In the genomic region with DNA sequence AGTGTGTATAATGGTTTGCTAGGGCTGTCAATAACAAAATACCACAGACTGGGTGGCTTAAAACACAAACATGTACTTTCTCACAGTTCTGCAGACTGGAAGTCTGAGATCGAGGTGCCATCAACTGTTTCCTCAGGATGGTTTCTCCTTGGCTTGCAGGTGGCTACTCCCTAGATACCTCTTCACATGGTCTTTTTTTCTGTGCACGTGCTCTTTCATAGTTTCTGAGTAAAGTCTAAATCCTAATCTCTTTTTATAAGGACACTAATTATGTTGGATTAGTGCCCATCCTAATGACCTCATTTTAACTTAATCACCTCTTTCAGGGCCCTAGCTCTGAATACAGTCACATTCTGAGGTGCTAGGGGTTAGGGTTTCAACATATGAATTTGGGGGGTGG, we compare ENCODE assay signal across 25 cellular contexts.
"Had no signal": no experiment of that assay in that cellular context is flagged by ENCODE, and none has a peak within 500 bp of the region (broad histone marks: within the 10 kb centered on the region; RNA-seq: fewer than 3 reads in every experiment).

No MANE protein-coding gene starts in this region.

- ATAC-seq: activated CD4-positive, CD25-positive, alpha-beta regulatory T cell treated with anti-CD3 and anti-CD28 coated beads, Interleukin-2, amount 50 U/mL, for 24 hours; activated CD8-positive, alpha-beta T cell treated with anti-CD3 and anti-CD28 coated beads for 36 hours; activated T-cell treated with anti-CD3 and anti-CD28 coated beads, Interleukin-2, amount 50 U/mL, for 72 hours; Panc1; Right ventricle myocardium inferior had no signal

- DNase-seq: activated CD4-positive, alpha-beta T cell treated with anti-CD3 and anti-CD28 coated beads for 4 hours; activated CD8-positive, alpha-beta memory T cell treated with anti-CD3 and anti-CD28 coated beads, Interleukin-2, amount 50 U/mL, for 4 hours; activated CD8-positive, alpha-beta T cell treated with anti-CD3 and anti-CD28 coated beads for 36 hours; activated gamma-delta T cell treated with Interleukin-2 at 50 U/mL for 16 hours; activated naive CD4-positive, alpha-beta T cell treated with anti-CD3 and anti-CD28 coated beads, Interleukin-2, amount 10 ng/mL, durations not matched to agents 7 days and 5 days; activated naive CD8-positive, alpha-beta T cell treated with anti-CD3 and anti-CD28 coated beads for 36 hours; activated T-cell treated with anti-CD3 and anti-CD28 coated beads, Interleukin-2, amount 50 U/mL, for 72 hours; cerebellar nuclear complex; Kasumi-1; KBM-7; NCI-H1048; NCI-H1417 treated with DMSO at 0.1 percent for 48 hours; NCI-H1694; NCI-H2029; NCI-H446; NCI-H526; NK-92 treated with Interleukin-12 subunit alpha and Interleukin-12 subunit beta, amount 100 ng/mL, for 24 hours; OCI-M1; RPMI8226; SK-N-SH; T-helper 1 cell had no signal

- H3K9me3 ChIP-seq: SK-N-SH had no signal

- FAIRE-seq: colon had no signal
